In genomic region chr7:55439627-55440026, GRCh38 we compare ENCODE assay signal across 11 cellular contexts.
A peak's percentile ranks its signal among the peaks of the same experiment; 100 is the strongest.
DNase-seq lines count a peak whose midpoint lies in the region; ATAC-seq and TF ChIP-seq lines count a peak whose summit lies in the region.
"Had no signal": no experiment of that assay in that cellular context is flagged by ENCODE, and none has a peak within 500 bp of the region (broad histone marks: within the 10 kb centered on the region; RNA-seq: fewer than 3 reads in every experiment).

No MANE protein-coding gene starts in this region.

- intact Hi-C loops in PC-3 (cut with micrococcal nuclease), result no loop called here
- intact Hi-C loops in left cardiac atrium (cut with DNase I), result loop anchor here in 1 of 2 donors (10.0 kb wide), 1 partner anchor 155 kb away; no protein-coding TSS in a partner anchor
- intact Hi-C loops in tibial artery (cut with DNase I; ENCODE audit: low total_unique reads), result no loop called here

- POLR2A ChIA-PET in PC-3 (lab: Charles Lee; ENCODE audit: unreplicated experiment), result no interaction called here

- peaks cover 14% of the 10 kb centered on the region for H3K4me1 Mint-ChIP-seq in type B pancreatic cell (ENCODE audit: unreplicated experiment)

- H3K27me3 ChIP-seq in BLaER1 treated with 17β-estradiol and CSF1 and Interleukin-3, amounts not matched to agents 10 nM and 100 nM, result no peaks in the 10 kb centered on the region
- H3K27me3 ChIP-seq in PC-3 (ENCODE audit: low read length) (no peaks in the 10 kb centered on the region), tibial artery (no peaks in the 10 kb centered on the region)
- H3K27me3 ChIP-seq: body of pancreas, left lung had no signal

- CTCF ChIA-PET in PC-3 (lab: Charles Lee), result no interaction called here

- H3K4me1 ChIP-seq in BLaER1 treated with 17β-estradiol and CSF1 and Interleukin-3, amounts not matched to agents 10 nM and 100 nM, result peaks cover 0 to 25% (median 17%) of the 10 kb centered on the region in 10 experiments; a peak in 17 of 20 replicates
- H3K4me1 ChIP-seq in PC-3 (ENCODE audit: insufficient read depth, low read length), result peaks cover 18% of the 10 kb centered on the region
- H3K4me1 ChIP-seq in tibial artery, result peaks cover 0 to 10% (median 0%) of the 10 kb centered on the region in 4 donors
- H3K4me1 ChIP-seq: body of pancreas, left lung had no signal

- H3K4me3 Mint-ChIP-seq in type B pancreatic cell, result no peak overlapping the region

- H3K4me2 ChIP-seq in BLaER1 treated with 17β-estradiol and CSF1 and Interleukin-3, amounts not matched to agents 10 nM and 100 nM, result peak overlapping the region in 8 of 11 experiments; percentile 28 to 58 (median 48); a peak in 15 of 22 replicates
- H3K4me2 ChIP-seq in PC-3 (ENCODE audit: low read length), result peak overlapping the region; percentile 52

- no peaks in the 10 kb centered on the region for H3K36me3 ChIP-seq in BLaER1 treated with 17β-estradiol and CSF1 and Interleukin-3, amounts not matched to agents 10 nM and 100 nM
- no peaks in the 10 kb centered on the region for H3K36me3 ChIP-seq in PC-3 (ENCODE audit: low read depth, low read length)
- H3K36me3 ChIP-seq in tibial artery, result no peaks in the 10 kb centered on the region
- H3K36me3 ChIP-seq: left lung had no signal

- H3K79me2 ChIP-seq in PC-3 (ENCODE audit: low read length), result no peaks in the 10 kb centered on the region

- H3K9me2 ChIP-seq in PC-3 (replicated peaks; ENCODE audit: low read length), result no peaks in the 10 kb centered on the region

- H3K27ac ChIP-seq in BLaER1 treated with 17β-estradiol and CSF1 and Interleukin-3, amounts not matched to agents 10 nM and 100 nM, result peak overlapping the region in 3 of 11 experiments; percentile 8 to 34 (median 23); a peak in 2 of 22 replicates
- no peak overlapping the region for H3K27ac ChIP-seq in PC-3 (ENCODE audit: low read length)
- H3K27ac ChIP-seq in tibial artery, result no peak overlapping the region
- H3K27ac ChIP-seq: body of pancreas, left lung had no signal

- no peaks in the 10 kb centered on the region for H3F3A ChIP-seq in PC-3 (ENCODE audit: low read length, unreplicated experiment)

- H3K9me3 ChIP-seq in BLaER1 treated with 17β-estradiol and CSF1 and Interleukin-3, amounts not matched to agents 10 nM and 100 nM (replicated peaks in 1 of 11), result no peaks in the 10 kb centered on the region
- no peaks in the 10 kb centered on the region for H3K9me3 ChIP-seq in PC-3 (ENCODE audit: low read length)
- no peaks in the 10 kb centered on the region for H3K9me3 ChIP-seq in tibial artery
- H3K9me3 ChIP-seq: body of pancreas, left lung had no signal

- H3K4me3 ChIP-seq in BLaER1 treated with 17β-estradiol and CSF1 and Interleukin-3, amounts not matched to agents 10 nM and 100 nM, result no peak overlapping the region
- no peak overlapping the region for H3K4me3 ChIP-seq in PC-3 (ENCODE audit: low read length)
- no peak overlapping the region for H3K4me3 ChIP-seq in tibial artery
- H3K4me3 ChIP-seq: body of pancreas, left lung had no signal

- BruUV-seq in PC-3 (replicated peaks; lab: Mats Ljungman, UMichigan), result no TSS peak

- TF ChIP-seq CTCF in PC-3 (conservative IDR thresholded peaks at IDR 0.05; ENCODE audit: low read depth, low read length) (no peak), type B pancreatic cell (conservative IDR thresholded peaks at IDR 0.05) (no peak), tibial artery (IDR thresholded peaks at IDR 0.05) (no peak)

- no peak overlapping the region for H2AFZ ChIP-seq in PC-3 (ENCODE audit: low read length)

- peak; percentile 53 for ATAC-seq in PC-3
- peak; percentile 8 to 23 for ATAC-seq in left cardiac atrium
- ATAC-seq in HG02588 (IDR thresholded peaks at IDR 0.05; ENCODE audit: unreplicated experiment), result no peak
- ATAC-seq: body of pancreas had no signal

- peaks cover 0 to 7% (median 0%) of the 10 kb centered on the region in 11 experiments; a peak in 1 of 22 replicates for H4K20me1 ChIP-seq in BLaER1 treated with 17β-estradiol and CSF1 and Interleukin-3, amounts not matched to agents 10 nM and 100 nM
- H4K20me1 ChIP-seq in PC-3 (ENCODE audit: low read length), result no peaks in the 10 kb centered on the region

- H3K9ac ChIP-seq in BLaER1 treated with 17β-estradiol and CSF1 and Interleukin-3, amounts not matched to agents 10 nM and 100 nM, result 0 out of 22 replicates have a peak overlapping the region, but pooled peaks of 1 of the 11 experiments have one; percentile 31
- no peak overlapping the region for H3K9ac ChIP-seq in PC-3 (ENCODE audit: low read length)

- peak; percentile 18 for DNase-seq in ELF-1 (ENCODE audit: low read depth, low spot score)
- DNase-seq in PC-3, result peak; percentile 12
- no peak for DNase-seq in left cardiac atrium
- no peak for DNase-seq in effector CD4-positive, alpha-beta T cell
- DNase-seq in type B pancreatic cell (ENCODE audit: extremely low spot score, unreplicated experiment), result no peak
- DNase-seq in tibial artery, result no peak
- DNase-seq: activated CD4-positive, alpha-beta T cell treated with anti-CD3 and anti-CD28 coated beads, Interleukin-2, amount 50 U/mL, for 4 hours; body of pancreas had no signal

- H3K27ac Mint-ChIP-seq in type B pancreatic cell, result no peak overlapping the region

- H3K27me3 Mint-ChIP-seq in type B pancreatic cell, result no peaks in the 10 kb centered on the region

- no peaks in the 10 kb centered on the region for H3K9me3 Mint-ChIP-seq in type B pancreatic cell

- H3K36me3 Mint-ChIP-seq in type B pancreatic cell, result no peaks in the 10 kb centered on the region

Comparison
In these comparisons a context has a peak if more than half of its experiments do, and no peak if none do; other contexts are left out.
1. DNase-seq: peak in ELF-1 (single experiment) and PC-3 (single experiment); none in left cardiac atrium (single experiment), effector CD4-positive, alpha-beta T cell (single experiment), type B pancreatic cell (single experiment) and tibial artery (0 of 2).